ENCODE assay signal across 16 cellular contexts in the genomic region with DNA sequence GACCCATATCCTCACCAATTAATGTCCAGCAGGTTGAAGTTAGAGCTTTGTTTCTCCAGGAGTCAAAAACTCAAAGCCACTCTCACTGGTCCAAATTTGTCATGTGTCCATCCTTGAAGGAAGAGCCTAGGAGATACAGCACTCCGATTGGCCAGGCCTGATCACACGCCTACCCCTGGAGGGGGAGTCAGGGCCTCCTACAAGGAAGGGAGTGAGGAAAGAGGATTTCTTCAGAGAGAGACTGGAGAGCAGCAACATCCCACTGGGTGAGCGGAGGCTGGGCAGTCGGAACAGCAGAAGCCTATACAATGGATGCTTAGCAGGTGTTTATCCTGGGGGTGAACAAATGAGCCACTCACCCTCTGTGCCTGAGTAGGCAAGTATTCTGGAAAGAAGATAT.
"Had no signal": no experiment of that assay in that cellular context is flagged by ENCODE, and none has a peak within 500 bp of the region (broad histone marks: within the 10 kb centered on the region; RNA-seq: fewer than 3 reads in every experiment).

No MANE protein-coding gene starts in this region.

- H3K36me3 Mint-ChIP-seq: activated naive CD4-positive, alpha-beta T cell treated with anti-CD3 and anti-CD28 coated beads, Interleukin-2, amount 50 U/mL, for 24 hours; memory B cell; stimulated activated naive B cell treated with anti-CD40 and anti-IgM and Interleukin-4, amounts not matched to agents 10 μg/mL and 1 μg/mL and 100 μg/mL, for 72 hours had no signal

- H3K4me3 ChIP-seq: body of pancreas, left ventricle myocardium inferior, pancreas, right atrium auricular region, transverse colon had no signal

- H3K27ac ChIP-seq: body of pancreas, left ventricle myocardium inferior, pancreas, right atrium auricular region, transverse colon had no signal

- H3K9me3 ChIP-seq: body of pancreas, left ventricle myocardium inferior, pancreas, right atrium auricular region, transverse colon had no signal

- H3K4me1 ChIP-seq: body of pancreas, left ventricle myocardium inferior, pancreas, right atrium auricular region had no signal

- H3K4me3 Mint-ChIP-seq: activated naive CD4-positive, alpha-beta T cell treated with anti-CD3 and anti-CD28 coated beads, Interleukin-2, amount 50 U/mL, for 24 hours; dendritic cell treated with granulocyte-macrophage colony-stimulating factor and Interleukin-4, amounts not matched to agents 40 ng/mL and 50 ng/mL, for 4 days; memory B cell; nephron progenitor cell; stimulated activated naive B cell treated with anti-CD40 and anti-IgM and Interleukin-4, amounts not matched to agents 10 μg/mL and 1 μg/mL and 100 μg/mL, for 72 hours had no signal

- H3K36me3 ChIP-seq: left ventricle myocardium inferior, pancreas, right atrium auricular region, transverse colon had no signal

- H3K9me3 Mint-ChIP-seq: activated naive CD4-positive, alpha-beta T cell treated with anti-CD3 and anti-CD28 coated beads, Interleukin-2, amount 50 U/mL, for 24 hours; dendritic cell treated with granulocyte-macrophage colony-stimulating factor and Interleukin-4, amounts not matched to agents 40 ng/mL and 50 ng/mL, for 4 days; memory B cell; nephron progenitor cell had no signal

- H3K27me3 ChIP-seq: body of pancreas, pancreas had no signal

- H3K27ac Mint-ChIP-seq: activated naive CD4-positive, alpha-beta T cell treated with anti-CD3 and anti-CD28 coated beads, Interleukin-2, amount 50 U/mL, for 24 hours; dendritic cell treated with granulocyte-macrophage colony-stimulating factor and Interleukin-4, amounts not matched to agents 40 ng/mL and 50 ng/mL, for 4 days; memory B cell; nephron progenitor cell; stimulated activated naive B cell treated with anti-CD40 and anti-IgM and Interleukin-4, amounts not matched to agents 10 μg/mL and 1 μg/mL and 100 μg/mL, for 72 hours had no signal

- ATAC-seq: activated CD4-positive, CD25-positive, alpha-beta regulatory T cell treated with anti-CD3 and anti-CD28 coated beads, Interleukin-2, amount 50 U/mL, for 24 hours; body of pancreas; pancreas; stimulated activated naive B cell treated with anti-CD40 and anti-IgM and Interleukin-4, amounts not matched to agents 10 μg/mL and 1 μg/mL and 100 μg/mL, for 72 hours had no signal

- DNase-seq: activated T-cell treated with anti-CD3 and anti-CD28 coated beads, Interleukin-2, amount 50 U/mL, for 1 hour; amniotic stem cell; body of pancreas; left ventricle myocardium inferior; nephron progenitor cell; pancreas; small intestine; stimulated activated naive B cell treated with anti-CD40 and anti-IgM and Interleukin-4, amounts not matched to agents 10 μg/mL and 1 μg/mL and 100 μg/mL, for 72 hours; substantia nigra; T-helper 2 cell; transverse colon had no signal

- H3K4me1 Mint-ChIP-seq: activated naive CD4-positive, alpha-beta T cell treated with anti-CD3 and anti-CD28 coated beads, Interleukin-2, amount 50 U/mL, for 24 hours; memory B cell; stimulated activated naive B cell treated with anti-CD40 and anti-IgM and Interleukin-4, amounts not matched to agents 10 μg/mL and 1 μg/mL and 100 μg/mL, for 72 hours had no signal
